Comparison of ENCODE assay signal across 16 cellular contexts in genomic region chr3:61356678-61357077, GRCh38.
A peak's percentile ranks its signal among the peaks of the same experiment; 100 is the strongest.
DNase-seq lines count a peak whose midpoint lies in the region; ATAC-seq and TF ChIP-seq lines count a peak whose summit lies in the region.
"Had no signal": no experiment of that assay in that cellular context is flagged by ENCODE, and none has a peak within 500 bp of the region (broad histone marks: within the 10 kb centered on the region; RNA-seq: fewer than 3 reads in every experiment).

No MANE protein-coding gene starts in this region.

- intact Hi-C loops in esophagus muscularis mucosa (cut with DNase I) (no loop called here), right lobe of liver (cut with DNase I) (no loop called here)

- H3K36me3 Mint-ChIP-seq in CD8-positive, alpha-beta memory T cell: no peaks in the 10 kb centered on the region
- H3K36me3 Mint-ChIP-seq in T-cell: no peaks in the 10 kb centered on the region
- H3K36me3 Mint-ChIP-seq: CD4-positive, alpha-beta memory T cell had no signal

- H3K4me1 ChIP-seq in esophagus muscularis mucosa: peaks cover 13 to 22% (median 17%) of the 10 kb centered on the region in 4 donors
- no peaks in the 10 kb centered on the region for H3K4me1 ChIP-seq in right lobe of liver
- H3K4me1 ChIP-seq in CD8-positive, alpha-beta memory T cell (ENCODE audit: insufficient read depth, low read length): no peaks in the 10 kb centered on the region
- H3K4me1 ChIP-seq: Caco-2 had no signal

- H3K27me3 Mint-ChIP-seq in CD8-positive, alpha-beta memory T cell: peaks cover 3 to 4% of the 10 kb centered on the region in 2 donors
- H3K27me3 Mint-ChIP-seq in T-cell: peaks cover 3 to 9% of the 10 kb centered on the region in 2 donors

- no peak for TF ChIP-seq EP300 in esophagus muscularis mucosa (IDR thresholded peaks at IDR 0.05)

- H3K4me3 Mint-ChIP-seq in CD8-positive, alpha-beta memory T cell: no peak overlapping the region
- H3K4me3 Mint-ChIP-seq in T-cell: no peak overlapping the region
- H3K4me3 Mint-ChIP-seq: CD4-positive, alpha-beta memory T cell; GM23338; H9 had no signal

- TF ChIP-seq CTCF in esophagus muscularis mucosa (IDR thresholded peaks at IDR 0.05) (no peak), right lobe of liver (IDR thresholded peaks at IDR 0.05) (no peak)

- CTCF ChIA-PET in CD8-positive, alpha-beta memory T cell (lab: Charles Lee): no interaction called here
- CTCF ChIA-PET in T-cell (lab: Charles Lee): no interaction called here

- H3K27ac ChIP-seq in esophagus muscularis mucosa (replicated peaks in 1 of 4) (no peak overlapping the region), right lobe of liver (no peak overlapping the region)
- H3K27ac ChIP-seq in CD8-positive, alpha-beta memory T cell (ENCODE audit: low read depth, low read length): no peak overlapping the region

- peak; percentile 2 for DNase-seq in HuH-7 (ENCODE audit: low spot score)
- peak; percentile 2 for DNase-seq in NCI-H146 (lab: John Stamatoyannopoulos, UW)
- peak; percentile 17 for DNase-seq in esophagus muscularis mucosa (ENCODE audit: extremely low spot score)
- DNase-seq in right lobe of liver: no peak
- no peak for DNase-seq in CD8-positive, alpha-beta memory T cell
- DNase-seq in SK-N-DZ (ENCODE audit: low spot score): no peak
- DNase-seq in T-cell: no peak
- DNase-seq: C1 segment of cervical spinal cord; Caco-2; CD4-positive, alpha-beta memory T cell; EL; GDM1; H9 had no signal

- ATAC-seq in right lobe of liver (peak in 3 of 4 donors; percentile 28 to 48 (median 47)), T-cell (replicated peaks in 1 of 4) (no peak)
- ATAC-seq: GM12878, GM23338, HCT116 had no signal

- 67% methylated on average over 1 of the region's 1 CpG for WGBS in esophagus muscularis mucosa
- 0% methylated on average over 1 of the region's 1 CpG for WGBS in right lobe of liver (ENCODE audit: insufficient coverage, low coverage, low lambda C conversion rate, missing lambda C conversion rate)

- H3K27ac Mint-ChIP-seq in CD8-positive, alpha-beta memory T cell: no peak overlapping the region
- no peak overlapping the region for H3K27ac Mint-ChIP-seq in T-cell
- H3K27ac Mint-ChIP-seq: CD4-positive, alpha-beta memory T cell; GM23338; H9 had no signal

- H3K4me1 Mint-ChIP-seq in CD8-positive, alpha-beta memory T cell: no peaks in the 10 kb centered on the region
- H3K4me1 Mint-ChIP-seq in T-cell: no peaks in the 10 kb centered on the region
- H3K4me1 Mint-ChIP-seq: CD4-positive, alpha-beta memory T cell; GM23338; H9 had no signal

- H3K9me3 ChIP-seq in esophagus muscularis mucosa (no peaks in the 10 kb centered on the region), right lobe of liver (no peaks in the 10 kb centered on the region)
- no peaks in the 10 kb centered on the region for H3K9me3 ChIP-seq in CD8-positive, alpha-beta memory T cell (ENCODE audit: low read length)
- H3K9me3 ChIP-seq: Caco-2 had no signal

- no peaks in the 10 kb centered on the region for H3K27me3 ChIP-seq in esophagus muscularis mucosa
- H3K27me3 ChIP-seq in right lobe of liver: no peaks in the 10 kb centered on the region
- no peaks in the 10 kb centered on the region for H3K27me3 ChIP-seq in CD8-positive, alpha-beta memory T cell (ENCODE audit: insufficient read depth, low read length, poor library complexity, severe bottlenecking)

- no peak overlapping the region for H3K4me3 ChIP-seq in esophagus muscularis mucosa
- no peak overlapping the region for H3K4me3 ChIP-seq in right lobe of liver
- no peak overlapping the region for H3K4me3 ChIP-seq in CD8-positive, alpha-beta memory T cell (ENCODE audit: low read length)
- H3K4me3 ChIP-seq: GM12878, GM23338 had no signal

- TF ChIP-seq POLR2A in esophagus muscularis mucosa (IDR thresholded peaks at IDR 0.05; ENCODE audit: low read depth): no peak
- no peak for TF ChIP-seq POLR2A in right lobe of liver (IDR thresholded peaks at IDR 0.05)

- POLR2A ChIA-PET in CD8-positive, alpha-beta memory T cell (lab: Charles Lee): no interaction called here
- POLR2A ChIA-PET in T-cell (lab: Charles Lee): no interaction called here

- peaks cover 0 to 6% (median 0%) of the 10 kb centered on the region in 5 donors for H3K9me3 Mint-ChIP-seq in CD8-positive, alpha-beta memory T cell
- no peaks in the 10 kb centered on the region for H3K9me3 Mint-ChIP-seq in T-cell
- H3K9me3 Mint-ChIP-seq: GM23338, H9 had no signal

- H3K36me3 ChIP-seq in esophagus muscularis mucosa (no peaks in the 10 kb centered on the region), right lobe of liver (no peaks in the 10 kb centered on the region)
- no peaks in the 10 kb centered on the region for H3K36me3 ChIP-seq in CD8-positive, alpha-beta memory T cell (ENCODE audit: insufficient read depth, low read length)

Comparison
In these comparisons a context has a peak if more than half of its experiments do, and no peak if none do; other contexts are left out.
1. DNase-seq: peak in HuH-7 (single experiment), NCI-H146 (single experiment) and esophagus muscularis mucosa (single experiment); none in right lobe of liver (0 of 3), CD8-positive, alpha-beta memory T cell (0 of 5), SK-N-DZ (single experiment) and T-cell (0 of 34).
2. ATAC-seq: peak in right lobe of liver (3 of 4); none in T-cell (0 of 4).